In genomic region chr22:48224332-48224731, GRCh38 we compare ENCODE assay signal across 15 cellular contexts.
A peak's percentile ranks its signal among the peaks of the same experiment; 100 is the strongest.
DNase-seq lines count a peak whose midpoint lies in the region; ATAC-seq and TF ChIP-seq lines count a peak whose summit lies in the region.
"Had no signal": no experiment of that assay in that cellular context is flagged by ENCODE, and none has a peak within 500 bp of the region (broad histone marks: within the 10 kb centered on the region; RNA-seq: fewer than 3 reads in every experiment).

No MANE protein-coding gene starts in this region.

- no peak overlapping the region for H3K4me3 Mint-ChIP-seq in type B pancreatic cell
- H3K4me3 Mint-ChIP-seq: B cell; CD4-positive, alpha-beta T cell; HFFc6 had no signal

- H3K9me3 Mint-ChIP-seq in type B pancreatic cell: no peaks in the 10 kb centered on the region
- H3K9me3 Mint-ChIP-seq: CD4-positive, alpha-beta T cell had no signal

- H3K27ac ChIP-seq in VCaP: peak overlapping the region; percentile 44

- no peak for ATAC-seq in left lobe of liver
- ATAC-seq in HG02678 (IDR thresholded peaks at IDR 0.05; ENCODE audit: unreplicated experiment): no peak
- ATAC-seq in GM19324 (IDR thresholded peaks at IDR 0.05; ENCODE audit: low FRiP score, unreplicated experiment): no peak
- ATAC-seq: GM12878, HepG2 had no signal

- no peak for TF ChIP-seq CTCF in VCaP (conservative IDR thresholded peaks at IDR 0.05)
- TF ChIP-seq CTCF in type B pancreatic cell (conservative IDR thresholded peaks at IDR 0.05): no peak

- no peaks in the 10 kb centered on the region for H3K4me1 Mint-ChIP-seq in type B pancreatic cell (ENCODE audit: unreplicated experiment)
- H3K4me1 Mint-ChIP-seq: B cell had no signal

- H3K27ac Mint-ChIP-seq in type B pancreatic cell: no peak overlapping the region
- H3K27ac Mint-ChIP-seq: B cell; CD4-positive, alpha-beta T cell; HFFc6 had no signal

- no peaks in the 10 kb centered on the region for H3K36me3 Mint-ChIP-seq in type B pancreatic cell

- DNase-seq in cerebellar cortex (ENCODE audit: low spot score): peak; percentile 50
- DNase-seq in left lobe of liver (ENCODE audit: low spot score): peak; percentile 11
- peak; percentile 50 for DNase-seq in type B pancreatic cell (ENCODE audit: extremely low spot score, unreplicated experiment)
- DNase-seq in NCI-H1105 treated with DMSO at 0.1 percent for 48 hours (lab: John Stamatoyannopoulos, UW): no peak
- DNase-seq: Calu3; CD4-positive, alpha-beta T cell; DMS 273 treated with DMSO at 0.1 percent for 48 hours; HCEC 1CT; HFFc6 had no signal

- peaks cover 11% of the 10 kb centered on the region for H3K27me3 Mint-ChIP-seq in type B pancreatic cell
